Comparison of ENCODE assay signal across 28 cellular contexts in the genomic region with DNA sequence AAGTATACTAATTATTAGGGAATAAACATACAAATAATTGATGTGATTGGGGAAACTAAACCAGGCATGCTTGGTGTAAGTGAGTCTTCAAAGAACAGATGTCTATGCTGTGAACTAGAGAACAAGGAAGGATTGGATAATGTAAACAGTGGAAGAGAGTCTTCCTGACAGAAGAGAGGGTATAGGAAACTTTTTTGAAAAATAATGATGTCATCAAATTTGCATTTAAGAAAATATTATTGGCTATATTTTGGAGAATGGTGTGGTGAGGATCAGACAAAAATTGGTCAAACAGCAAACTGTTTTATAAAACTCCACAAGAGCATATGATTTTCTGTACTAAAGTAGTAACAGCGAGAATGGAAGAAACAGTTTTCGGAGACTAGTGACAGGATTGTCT.
"Had no signal": no experiment of that assay in that cellular context is flagged by ENCODE, and none has a peak within 500 bp of the region (broad histone marks: within the 10 kb centered on the region; RNA-seq: fewer than 3 reads in every experiment).

No MANE protein-coding gene starts in this region.

- FAIRE-seq: colon, endometrium, endothelial cell of umbilical vein, frontal cortex had no signal

- H3K9me3 ChIP-seq: colonic mucosa, esophagus squamous epithelium, gastroesophageal sphincter had no signal

- H3K36me3 ChIP-seq: colonic mucosa, esophagus muscularis mucosa, esophagus squamous epithelium, gastrocnemius medialis, gastroesophageal sphincter, heart left ventricle, heart right ventricle had no signal

- H3K4me1 ChIP-seq: colonic mucosa, esophagus muscularis mucosa, esophagus squamous epithelium, foreskin keratinocyte, gastrocnemius medialis, gastroesophageal sphincter, heart left ventricle, heart right ventricle had no signal

- H3K27ac ChIP-seq: colonic mucosa, coronary artery, dorsolateral prefrontal cortex, epithelial cell of prostate, esophagus muscularis mucosa, esophagus squamous epithelium, foreskin keratinocyte, gastrocnemius medialis, gastroesophageal sphincter, heart left ventricle, heart right ventricle had no signal

- DNase-seq: colonic mucosa; cortex of kidney; dermis blood vessel endothelial cell; dorsolateral prefrontal cortex; effector CD4-positive, alpha-beta T cell; effector CD8-positive, alpha-beta T cell; effector memory CD4-positive, alpha-beta T cell; effector memory CD8-positive, alpha-beta T cell; endodermal cell; erythroblast; esophagus squamous epithelium; foreskin fibroblast; foreskin keratinocyte; foreskin melanocyte; gastrocnemius medialis; glutamatergic neuron; head of caudate nucleus; heart left ventricle; heart right ventricle had no signal

- H3K4me3 ChIP-seq: colonic mucosa, coronary artery, dorsolateral prefrontal cortex, esophagus muscularis mucosa, esophagus squamous epithelium, gastrocnemius medialis, gastroesophageal sphincter, heart left ventricle, heart right ventricle had no signal

- H3K27me3 ChIP-seq: colonic mucosa, dorsolateral prefrontal cortex, esophagus muscularis mucosa, esophagus squamous epithelium, foreskin keratinocyte, gastrocnemius medialis, gastroesophageal sphincter, heart left ventricle, heart right ventricle had no signal

- ATAC-seq: effector memory CD8-positive, alpha-beta T cell; esophagus mucosa; foreskin keratinocyte; gastrocnemius medialis; gastroesophageal sphincter; heart left ventricle; heart right ventricle had no signal
